9 cellular contexts compared by ENCODE assay signal in the genomic region with DNA sequence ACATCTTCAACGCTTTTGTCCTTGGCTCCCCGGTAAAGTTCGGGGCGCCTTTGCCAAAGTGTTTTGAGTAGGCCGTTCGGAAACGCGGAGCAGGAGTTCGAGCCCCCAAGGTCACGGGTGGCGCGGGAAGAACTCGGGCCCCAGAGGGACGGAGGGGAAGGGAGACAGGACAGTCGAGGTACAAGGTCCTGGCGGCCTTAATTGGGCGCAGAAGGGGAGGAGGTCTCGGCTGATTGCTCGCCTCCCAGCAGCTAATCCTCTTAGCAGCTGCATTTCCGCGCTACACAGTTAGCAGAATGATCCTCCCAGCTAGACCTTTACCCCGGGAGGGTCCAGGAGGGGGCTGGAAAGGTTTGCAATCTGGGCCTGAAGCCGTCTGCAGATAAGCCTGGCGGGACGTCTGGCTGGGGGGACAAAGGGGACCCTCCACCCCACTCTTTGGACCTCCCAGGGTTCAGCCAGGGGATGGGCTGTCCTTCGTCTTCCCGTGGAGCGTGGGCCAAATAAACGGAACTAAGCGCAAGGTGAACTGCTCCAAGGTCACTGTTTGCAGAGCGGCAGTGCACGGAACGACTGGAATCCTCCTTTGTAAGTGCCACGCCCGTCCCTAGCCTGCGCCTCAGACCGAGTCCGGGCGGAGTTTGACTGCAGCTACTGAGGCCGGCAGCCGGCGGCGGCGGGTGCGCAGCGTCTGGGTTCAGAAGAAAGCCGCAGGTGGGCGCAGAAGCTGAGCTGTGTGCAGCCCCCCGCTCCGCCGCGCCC. TPM values are rescaled to one million over a fixed set of nuclear protein-coding genes. Genes with fewer than 3 reads are reported as not detected.
A peak's percentile ranks its signal among the peaks of the same experiment; 100 is the strongest.
DNase-seq lines count a peak whose midpoint lies in the region; ATAC-seq and TF ChIP-seq lines count a peak whose summit lies in the region.
"Had no signal": no experiment of that assay in that cellular context is flagged by ENCODE, and none has a peak within 500 bp of the region (broad histone marks: within the 10 kb centered on the region; RNA-seq: fewer than 3 reads in every experiment).

No MANE protein-coding gene starts in this region.

- H3K9me3 ChIP-seq in iPS-18c (ENCODE audit: control insufficient read depth, insufficient read depth, low read length): no peaks in the 10 kb centered on the region

- H3K4me1 Mint-ChIP-seq in activated CD4-positive, alpha-beta T cell treated with anti-CD3 and anti-CD28 coated beads, Interleukin-2, amount 10 ng/mL, durations not matched to agents 7 days and 5 days: peaks cover 29% of the 10 kb centered on the region
- H3K4me1 Mint-ChIP-seq in activated CD8-positive, alpha-beta T cell treated with anti-CD3 and anti-CD28 coated beads, Interleukin-2, amount 10 ng/mL, durations not matched to agents 7 days and 5 days (ENCODE audit: low read depth): peaks cover 27% of the 10 kb centered on the region
- peaks cover 43% of the 10 kb centered on the region for H3K4me1 Mint-ChIP-seq in stimulated activated naive CD8-positive, alpha-beta T cell treated with anti-CD3 and anti-CD28 coated beads, Interleukin-15, Interleukin-2, amounts not matched to agents 100 ng/mL and 50 ng/mL, for 24 hours (ENCODE audit: low read depth)

- peaks cover 82% of the 10 kb centered on the region for H3K27me3 Mint-ChIP-seq in activated CD4-positive, alpha-beta T cell treated with anti-CD3 and anti-CD28 coated beads, Interleukin-2, amount 10 ng/mL, durations not matched to agents 7 days and 5 days
- peaks cover 54% of the 10 kb centered on the region for H3K27me3 Mint-ChIP-seq in activated CD8-positive, alpha-beta T cell treated with anti-CD3 and anti-CD28 coated beads, Interleukin-2, amount 10 ng/mL, durations not matched to agents 7 days and 5 days (ENCODE audit: low read depth)
- H3K27me3 Mint-ChIP-seq in stimulated activated naive CD8-positive, alpha-beta T cell treated with anti-CD3 and anti-CD28 coated beads, Interleukin-15, Interleukin-2, amounts not matched to agents 100 ng/mL and 50 ng/mL, for 24 hours: peaks cover 78% of the 10 kb centered on the region

- peak; percentile 25 for ATAC-seq in activated CD8-positive, alpha-beta T cell treated with anti-CD3 and anti-CD28 coated beads, Interleukin-2, amount 10 ng/mL, durations not matched to agents 7 days and 5 days
- ATAC-seq in GM21390 (IDR thresholded peaks at IDR 0.05; ENCODE audit: unreplicated experiment): no peak

- peaks cover 78% of the 10 kb centered on the region for H3K27me3 ChIP-seq in brain microvascular endothelial cell (replicated peaks)

- H3K36me3 Mint-ChIP-seq in activated CD4-positive, alpha-beta T cell treated with anti-CD3 and anti-CD28 coated beads, Interleukin-2, amount 10 ng/mL, durations not matched to agents 7 days and 5 days (ENCODE audit: low read depth): peaks cover 5% of the 10 kb centered on the region
- H3K36me3 Mint-ChIP-seq in activated CD8-positive, alpha-beta T cell treated with anti-CD3 and anti-CD28 coated beads, Interleukin-2, amount 10 ng/mL, durations not matched to agents 7 days and 5 days (ENCODE audit: low read depth): no peaks in the 10 kb centered on the region
- peaks cover 6% of the 10 kb centered on the region for H3K36me3 Mint-ChIP-seq in stimulated activated naive CD8-positive, alpha-beta T cell treated with anti-CD3 and anti-CD28 coated beads, Interleukin-15, Interleukin-2, amounts not matched to agents 100 ng/mL and 50 ng/mL, for 24 hours (ENCODE audit: low read depth)

- no peaks in the 10 kb centered on the region for H3K36me3 ChIP-seq in brain microvascular endothelial cell (replicated peaks)

- H3K27ac Mint-ChIP-seq in activated CD4-positive, alpha-beta T cell treated with anti-CD3 and anti-CD28 coated beads, Interleukin-2, amount 10 ng/mL, durations not matched to agents 7 days and 5 days: no peak overlapping the region
- peak overlapping the region; percentile 57 for H3K27ac Mint-ChIP-seq in activated CD8-positive, alpha-beta T cell treated with anti-CD3 and anti-CD28 coated beads, Interleukin-2, amount 10 ng/mL, durations not matched to agents 7 days and 5 days
- peak overlapping the region; percentile 19 for H3K27ac Mint-ChIP-seq in stimulated activated naive CD8-positive, alpha-beta T cell treated with anti-CD3 and anti-CD28 coated beads, Interleukin-15, Interleukin-2, amounts not matched to agents 100 ng/mL and 50 ng/mL, for 24 hours

- H3K4me3 ChIP-seq in iPS-18c (ENCODE audit: insufficient read depth, low read depth, low read length) (peak overlapping the region; percentile 43; the same call in 1 of the 2 replicates), brain microvascular endothelial cell (ENCODE audit: low read depth, low read length) (no peak overlapping the region)

- no peak for TF ChIP-seq CTCF in brain microvascular endothelial cell (IDR thresholded peaks at IDR 0.05; ENCODE audit: low read depth, low read length, missing control alignments)

- POLR2A ChIA-PET in activated CD4-positive, alpha-beta T cell treated with anti-CD3 and anti-CD28 coated beads, Interleukin-2, amount 10 ng/mL, durations not matched to agents 7 days and 5 days (lab: Charles Lee): no interaction called here
- POLR2A ChIA-PET in activated CD8-positive, alpha-beta T cell treated with anti-CD3 and anti-CD28 coated beads, Interleukin-2, amount 10 ng/mL, durations not matched to agents 7 days and 5 days (lab: Charles Lee): interaction anchor here (1.2 kb wide), 1 partner anchor 634 kb away, joined by 4 read pairs; the partner anchor contains the start of genes AZI2 and ZCWPW2

- H3K9me3 Mint-ChIP-seq in activated CD4-positive, alpha-beta T cell treated with anti-CD3 and anti-CD28 coated beads, Interleukin-2, amount 10 ng/mL, durations not matched to agents 7 days and 5 days: no peaks in the 10 kb centered on the region
- H3K9me3 Mint-ChIP-seq in activated CD8-positive, alpha-beta T cell treated with anti-CD3 and anti-CD28 coated beads, Interleukin-2, amount 10 ng/mL, durations not matched to agents 7 days and 5 days (ENCODE audit: insufficient read depth): no peaks in the 10 kb centered on the region
- no peaks in the 10 kb centered on the region for H3K9me3 Mint-ChIP-seq in stimulated activated naive CD8-positive, alpha-beta T cell treated with anti-CD3 and anti-CD28 coated beads, Interleukin-15, Interleukin-2, amounts not matched to agents 100 ng/mL and 50 ng/mL, for 24 hours

- in situ Hi-C loops in brain microvascular endothelial cell (cut with HindIII; ENCODE audit: low pct_ligation_motif_present, low sequenced_read_pairs): no loop called here

- peak overlapping the region; percentile 84 for H3K4me3 Mint-ChIP-seq in activated CD4-positive, alpha-beta T cell treated with anti-CD3 and anti-CD28 coated beads, Interleukin-2, amount 10 ng/mL, durations not matched to agents 7 days and 5 days
- H3K4me3 Mint-ChIP-seq in activated CD8-positive, alpha-beta T cell treated with anti-CD3 and anti-CD28 coated beads, Interleukin-2, amount 10 ng/mL, durations not matched to agents 7 days and 5 days: peak overlapping the region; percentile 88
- peak overlapping the region; percentile 91 for H3K4me3 Mint-ChIP-seq in stimulated activated naive CD8-positive, alpha-beta T cell treated with anti-CD3 and anti-CD28 coated beads, Interleukin-15, Interleukin-2, amounts not matched to agents 100 ng/mL and 50 ng/mL, for 24 hours

- CTCF ChIA-PET in activated CD4-positive, alpha-beta T cell treated with anti-CD3 and anti-CD28 coated beads, Interleukin-2, amount 10 ng/mL, durations not matched to agents 7 days and 5 days (lab: Charles Lee): interaction anchor here (0.9 to 1.2 kb wide), 3 partner anchors 9 to 614 kb away, joined by 3 to 4 read pairs (median 3); no protein-coding TSS in a partner anchor
- CTCF ChIA-PET in activated CD8-positive, alpha-beta T cell treated with anti-CD3 and anti-CD28 coated beads, Interleukin-2, amount 10 ng/mL, durations not matched to agents 7 days and 5 days (lab: Charles Lee): interaction anchor here (0.6 to 3.2 kb wide), 5 partner anchors 8 to 621 kb away, joined by 3 to 14 read pairs (median 4); no protein-coding TSS in a partner anchor

- DNase-seq in activated CD4-positive, alpha-beta T cell treated with anti-CD3 and anti-CD28 coated beads, Interleukin-2, amount 10 ng/mL, durations not matched to agents 7 days and 5 days: no peak
- no peak for DNase-seq in activated CD4-positive, alpha-beta T cell treated with anti-CD3 and anti-CD28 coated beads for 1 hour
- DNase-seq in activated CD8-positive, alpha-beta T cell treated with anti-CD3 and anti-CD28 coated beads, Interleukin-2, amount 10 ng/mL, durations not matched to agents 7 days and 5 days: peak; percentile 43
- DNase-seq in brain microvascular endothelial cell (no peak), HPDE6-E6E7 (ENCODE audit: extremely low spot score) (no peak)
- DNase-seq: stimulated activated naive CD4-positive, alpha-beta T cell treated with Interleukin-2 at 50 U/mL for 16 hours had no signal

- H3K27ac ChIP-seq in brain microvascular endothelial cell: no peak overlapping the region

RNA-seq across cellular contexts. Expression of gene EOMES, which starts 7.2 kb away (rescaled TPM):
- under 1 TPM; 0.50 to 0.52 TPM for total RNA-seq in activated CD4-positive, alpha-beta T cell treated with anti-CD3 and anti-CD28 coated beads, Interleukin-2, amount 10 ng/mL, durations not matched to agents 7 days and 5 days
- total RNA-seq in activated CD8-positive, alpha-beta T cell treated with anti-CD3 and anti-CD28 coated beads, Interleukin-2, amount 10 ng/mL, durations not matched to agents 7 days and 5 days: 1 to 10 TPM; 2.9 to 3.3 TPM
